In genomic region chr2:173402405-173402974, GRCh38 we compare ENCODE assay signal across 8 cellular contexts. TPM values are rescaled to one million over a fixed set of nuclear protein-coding genes. Genes with fewer than 3 reads are reported as not detected.
DNase-seq lines count a peak whose midpoint lies in the region; ATAC-seq and TF ChIP-seq lines count a peak whose summit lies in the region.

No MANE protein-coding gene starts in this region.

- H3K9me2 ChIP-seq in SK-N-SH = no peaks in the 10 kb centered on the region

- peaks cover 35% of the 10 kb centered on the region for H3K27me3 ChIP-seq in SK-N-SH (ENCODE audit: insufficient read depth)
- H3K27me3 ChIP-seq in upper lobe of left lung = peaks cover 0 to 19% (median 0%) of the 10 kb centered on the region in 4 donors

- no peaks in the 10 kb centered on the region for H3K79me2 ChIP-seq in SK-N-SH (ENCODE audit: insufficient read depth)

- TF ChIP-seq POLR2A in upper lobe of left lung (IDR thresholded peaks at IDR 0.05) = no peak

- peak; percentile 97 for TF ChIP-seq RAD21 in SK-N-SH (IDR thresholded peaks at IDR 0.05; ENCODE audit: low read length)

- POLR2A ChIA-PET in SK-N-SH (lab: Yijun Ruan, JAX) = interaction anchor here (1.2 kb wide), 1 partner anchor 46 kb away, joined by 4 read pairs; no protein-coding TSS in a partner anchor

- intact Hi-C loops in CD14-positive monocyte (cut with micrococcal nuclease) = loop anchor here (2.0 kb wide), 2 partner anchors 938 to 940 kb away; no protein-coding TSS in a partner anchor
- intact Hi-C loops in Right ventricle myocardium superior (cut with DNase I) = loop anchor here (2.0 to 10.0 kb wide), 2 partner anchors 44 to 162 kb away; no protein-coding TSS in a partner anchor
- intact Hi-C loops in posterior cingulate gyrus (cut with DNase I) = loop anchor here (1.0 to 2.0 kb wide), 2 partner anchors 638 to 939 kb away; no protein-coding TSS in a partner anchor

- TF ChIP-seq EP300 in SK-N-SH (IDR thresholded peaks at IDR 0.05; ENCODE audit: borderline replicate concordance in 1 of 2, low read depth in 1 of 2, low read length in 1 of 2) = no peak
- TF ChIP-seq EP300 in upper lobe of left lung (IDR thresholded peaks at IDR 0.05) = no peak

- no peak overlapping the region for H3K9ac ChIP-seq in SK-N-SH

- H3F3A ChIP-seq in SK-N-SH (replicated peaks; ENCODE audit: insufficient read depth) = no peaks in the 10 kb centered on the region

- DNase-seq in CD14-positive monocyte (ENCODE audit: low spot score) (peak; percentile 67), MV-4-11 (lab: John Stamatoyannopoulos, UW) (peak; percentile 72), SK-N-SH (peak; percentile 83), Right ventricle myocardium superior (peak; percentile 82), posterior cingulate gyrus (peak; percentile 43 to 96 (median 76)), upper lobe of left lung (peak in 1 of 2 donors; percentile 78)
- DNase-seq in activated naive CD4-positive, alpha-beta T cell treated with anti-CD3 and anti-CD28 coated beads, Interleukin-2, amount 50 U/mL, for 16 hours = peak; percentile 68

- H3K36me3 Mint-ChIP-seq in CD14-positive monocyte = no peaks in the 10 kb centered on the region

- H3K4me3 ChIP-seq in SK-N-SH (ENCODE audit: low read depth in 2 of 2, low read length in 1 of 2) = peak overlapping the region; percentile 29 to 55; a peak in 3 of 4 replicates
- H3K4me3 ChIP-seq in upper lobe of left lung = no peak overlapping the region

- CTCF ChIA-PET in SK-N-SH (lab: Yijun Ruan, JAX) = interaction anchor here (0.5 to 6.5 kb wide), 48 partner anchors 10 to 1053 kb away, joined by 3 to 103 read pairs (median 4); no protein-coding TSS in a partner anchor

- H3K9me3 ChIP-seq in SK-N-SH = no peaks in the 10 kb centered on the region
- H3K9me3 ChIP-seq in upper lobe of left lung = no peaks in the 10 kb centered on the region

- H4K20me1 ChIP-seq in SK-N-SH (ENCODE audit: insufficient read depth) = no peaks in the 10 kb centered on the region

- peak; percentile 72 for ATAC-seq in GM21423 (IDR thresholded peaks at IDR 0.05; ENCODE audit: unreplicated experiment)
- ATAC-seq in Right ventricle myocardium superior (ENCODE audit: poor library complexity) = peak; percentile 97
- peak; percentile 88 to 95 for ATAC-seq in upper lobe of left lung (ENCODE audit: low FRiP score in 2 of 2)

- TF ChIP-seq CTCF in CD14-positive monocyte (IDR thresholded peaks at IDR 0.05) (peak; percentile 71), SK-N-SH (IDR thresholded peaks at IDR 0.05) (peak; percentile 89), upper lobe of left lung (IDR thresholded peaks at IDR 0.05) (peak; percentile 69 to 86 (median 78))

- peak overlapping the region; percentile 77 for H3K4me2 ChIP-seq in SK-N-SH

- peak overlapping the region; percentile 54; the same call in 1 of the 2 replicates for H2AFZ ChIP-seq in SK-N-SH (ENCODE audit: low read depth)

- peaks cover 7% of the 10 kb centered on the region for H3K4me1 Mint-ChIP-seq in CD14-positive monocyte

- no peaks in the 10 kb centered on the region for H3K36me3 ChIP-seq in SK-N-SH (replicated peaks in 1 of 2; ENCODE audit: control insufficient read depth in 1 of 2, insufficient read depth in 2 of 2, low read length in 1 of 2)
- H3K36me3 ChIP-seq in upper lobe of left lung = no peaks in the 10 kb centered on the region

- H3K4me1 ChIP-seq in SK-N-SH (ENCODE audit: control insufficient read depth in 1 of 2, insufficient read depth in 2 of 2, low read depth in 1 of 2, low read length in 1 of 2) (peaks cover 0 to 7% of the 10 kb centered on the region in 2 experiments; a peak in 1 of 4 replicates), upper lobe of left lung (peaks cover 3 to 10% (median 8%) of the 10 kb centered on the region in 4 donors)

- peaks cover 57 to 66% (median 60%) of the 10 kb centered on the region in 3 donors for H3K27me3 Mint-ChIP-seq in CD14-positive monocyte (ENCODE audit: low read depth in 3 of 3)

- H3K4me3 Mint-ChIP-seq in CD14-positive monocyte = peak overlapping the region in 1 of 2 donors; percentile 82

- WGBS in SK-N-SH (ENCODE audit: low lambda C conversion rate) = 7% methylated on average over 21 of the region's 21 CpGs
- 5 to 13% methylated on average over 9 to 21 of the region's 21 CpGs for WGBS in upper lobe of left lung, 2 donors

- H3K27ac ChIP-seq in SK-N-SH (ENCODE audit: low read depth in 2 of 2, low read length in 1 of 2) (no peak overlapping the region), upper lobe of left lung (no peak overlapping the region)

- H3K27ac Mint-ChIP-seq in CD14-positive monocyte = peak overlapping the region in 2 of 7 donors; percentile 54 to 59

- H3K9me3 Mint-ChIP-seq in CD14-positive monocyte = no peaks in the 10 kb centered on the region

TF ChIP-seq in SK-N-SH, 30 proteins besides CTCF, POLR2A, EP300 and RAD21:
- TF ChIP-seq CHD2 (IDR thresholded peaks at IDR 0.05; ENCODE audit: low read length, partially characterized antibody) = peak; percentile 56
- TF ChIP-seq, protein P1, sequence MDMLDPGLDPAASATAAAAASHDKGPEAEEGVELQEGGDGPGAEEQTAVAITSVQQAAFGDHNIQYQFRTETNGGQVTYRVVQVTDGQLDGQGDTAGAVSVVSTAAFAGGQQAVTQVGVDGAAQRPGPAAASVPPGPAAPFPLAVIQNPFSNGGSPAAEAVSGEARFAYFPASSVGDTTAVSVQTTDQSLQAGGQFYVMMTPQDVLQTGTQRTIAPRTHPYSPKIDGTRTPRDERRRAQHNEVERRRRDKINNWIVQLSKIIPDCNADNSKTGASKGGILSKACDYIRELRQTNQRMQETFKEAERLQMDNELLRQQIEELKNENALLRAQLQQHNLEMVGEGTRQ (IDR thresholded peaks at IDR 0.05; ENCODE audit: borderline replicate concordance, low read depth, low read length) = no peak
- no peak for TF ChIP-seq TAF1 (IDR thresholded peaks at IDR 0.05; ENCODE audit: borderline replicate concordance, low read depth, low read length)
- no peak for TF ChIP-seq REST (IDR thresholded peaks at IDR 0.05; ENCODE audit: low read depth, low read length)
- peak; percentile 91 for TF ChIP-seq SMC3 (IDR thresholded peaks at IDR 0.05; ENCODE audit: low read depth, low read length)
- peak; percentile 50; the same call in 1 of the 2 replicates for TF ChIP-seq RCOR1 (IDR thresholded peaks at IDR 0.05; ENCODE audit: low read length)

RNA-seq across cellular contexts. Expression of gene CDCA7, which starts 47.8 kb away (rescaled TPM):
- polyA plus RNA-seq in CD14-positive monocyte (under 1 TPM; 0.54 to 0.66 TPM), SK-N-SH (2012; rRNA removed) (19.1 and 23.3 TPM in 2 replicates)
- 16.5 and 18.9 TPM in 2 replicates for polyA plus RNA-seq in SK-N-SH (2012; cell fraction: cytosol; rRNA removed)
- polyA plus RNA-seq in SK-N-SH (2012; cell fraction: nucleus; rRNA removed) = 52.7 and 53.0 TPM in 2 replicates
- total RNA-seq in Right ventricle myocardium superior (1.3 TPM), upper lobe of left lung (1 to 10 TPM in 3 of 6 donors, under 1 TPM in 2, not detected in 1; 0.46 to 3.1 (median 1.0) TPM)

Comparison
In these comparisons a context has a peak if more than half of its experiments do, and no peak if none do; other contexts are left out.
1. H3K4me3 ChIP-seq: peak in SK-N-SH (2 of 2); none in upper lobe of left lung (0 of 4).
2. Peak in every context shown above with its lines, with median percentiles within 50 percentile points of each other: CTCF ChIP-seq and ATAC-seq.